In genomic region chr15:35560258-35560657, GRCh38 we compare ENCODE assay signal across 9 cellular contexts.
"Had no signal": no experiment of that assay in that cellular context is flagged by ENCODE, and none has a peak within 500 bp of the region (broad histone marks: within the 10 kb centered on the region; RNA-seq: fewer than 3 reads in every experiment).

No MANE protein-coding gene starts in this region.

- ATAC-seq: K562 had no signal

- H3K9me3 Mint-ChIP-seq: H9 had no signal

- H3K4me3 Mint-ChIP-seq: H9 had no signal

- H3K4me3 ChIP-seq: GM23248, K562 had no signal

- FAIRE-seq: H1, H54, HTR-8/SVneo, K562 had no signal

- DNase-seq: GM23248, H9, HCEC 1CT, IMR-90, KG1 had no signal

- H3K27ac Mint-ChIP-seq: H9 had no signal

- H3K27ac ChIP-seq: GM23248 had no signal

- H3K4me1 Mint-ChIP-seq: H9 had no signal
